In the genomic region with DNA sequence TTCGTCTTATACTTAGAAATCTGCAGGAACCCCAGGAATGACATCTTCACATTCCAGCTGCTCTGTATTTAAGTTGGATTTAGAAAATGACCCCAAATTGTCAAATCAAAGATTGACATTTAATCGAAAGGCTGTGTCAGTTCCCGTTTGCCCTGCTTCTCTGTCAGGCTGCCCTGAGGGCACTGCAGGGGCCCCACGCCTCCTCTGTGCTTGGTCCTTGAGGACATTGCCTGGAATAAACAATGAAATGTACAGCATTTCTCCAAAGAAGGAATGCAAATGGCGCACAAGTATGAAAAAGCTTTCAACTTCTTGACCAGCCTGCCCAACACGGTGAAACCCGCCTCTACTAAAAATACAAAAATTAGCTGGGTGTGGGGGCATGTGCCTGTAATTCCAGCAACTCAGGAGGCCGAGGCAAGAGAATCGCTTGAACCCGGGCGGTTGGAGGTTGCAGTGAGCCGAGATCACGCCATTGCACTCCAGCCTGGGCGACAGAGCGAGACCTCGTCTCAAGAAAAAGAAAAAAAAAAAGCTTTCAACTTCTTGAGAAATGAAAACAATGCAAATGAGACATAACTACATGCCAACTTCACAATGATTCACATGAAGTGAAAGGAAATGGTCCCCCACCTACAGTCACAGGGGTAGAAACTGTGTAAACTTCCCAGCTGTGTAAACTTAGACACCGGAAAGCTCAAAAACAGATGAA, we compare ENCODE assay signal across 13 cellular contexts. TPM values are rescaled to one million over a fixed set of nuclear protein-coding genes. Genes with fewer than 3 reads are reported as not detected.
A peak's percentile ranks its signal among the peaks of the same experiment; 100 is the strongest.
DNase-seq lines count a peak whose midpoint lies in the region; ATAC-seq and TF ChIP-seq lines count a peak whose summit lies in the region.
"Had no signal": no experiment of that assay in that cellular context is flagged by ENCODE, and none has a peak within 500 bp of the region (broad histone marks: within the 10 kb centered on the region; RNA-seq: fewer than 3 reads in every experiment).

No MANE protein-coding gene starts in this region.

- H3K27ac Mint-ChIP-seq in activated T-helper 2 cell treated with anti-CD3 and anti-CD28 coated beads, Interferon-gamma antibody, Interleukin-2, Interleukin-4, amounts not matched to agents 10 μg/mL and 5 μg/mL and 100 μg/mL, durations not matched to agents 14 hours and 24 hours and 36 hours: peak overlapping the region; percentile 87
- H3K27ac Mint-ChIP-seq: CD14-positive monocyte had no signal

- no peak for TF ChIP-seq POLR2A in gastrocnemius medialis (IDR thresholded peaks at IDR 0.05)

- intact Hi-C loops in activated T-helper 2 cell treated with anti-CD3 and anti-CD28 coated beads, Interferon-gamma antibody, Interleukin-2, Interleukin-4, amounts not matched to agents 10 μg/mL and 5 μg/mL and 100 μg/mL, durations not matched to agents 14 hours and 24 hours and 36 hours (cut with micrococcal nuclease): loop anchor here (1.0 to 5.0 kb wide), 4 partner anchors 10 to 34 kb away; a partner anchor contains a TSS
- intact Hi-C loops in gastrocnemius medialis (cut with DNase I; ENCODE audit: low total_unique reads): no loop called here

- peak; percentile 45 for DNase-seq in stimulated activated CD4-positive, alpha-beta T cell treated with anti-CD3 and anti-CD28 coated beads, Interleukin-4, amount 100 ng/mL, for 24 hours
- DNase-seq in stimulated activated CD4-positive, alpha-beta T cell treated with anti-CD3 and anti-CD28 coated beads, Interleukin-2, amount 100 ng/mL, for 24 hours: no peak
- no peak for DNase-seq in activated T-helper 2 cell treated with anti-CD3 and anti-CD28 coated beads, Interferon-gamma antibody, Interleukin-2, Interleukin-4, amounts not matched to agents 10 μg/mL and 5 μg/mL and 100 μg/mL, durations not matched to agents 14 hours and 24 hours and 36 hours (ENCODE audit: low spot score)
- DNase-seq in gastrocnemius medialis (no peak), hypothalamus (lab: John Stamatoyannopoulos, UW) (no peak)
- DNase-seq: effector CD8-positive, alpha-beta T cell; left ventricle myocardium superior had no signal

- no peaks in the 10 kb centered on the region for H3K9me3 ChIP-seq in thymus (ENCODE audit: control insufficient read depth)
- no peaks in the 10 kb centered on the region for H3K9me3 ChIP-seq in gastrocnemius medialis

- WGBS in thymus: 73% methylated on average over 17 of the region's 17 CpGs

- in situ Hi-C loops in gastrocnemius medialis (cut with MboI; ENCODE audit: low sequenced_read_pairs in 4 of 4): no loop called here

- H3K4me1 ChIP-seq in thymus (ENCODE audit: control insufficient read depth, insufficient read depth, low read length) (peaks cover 26% of the 10 kb centered on the region), gastrocnemius medialis (no peaks in the 10 kb centered on the region)

- H3K36me3 ChIP-seq in thymus (ENCODE audit: control insufficient read depth, insufficient read depth): no peaks in the 10 kb centered on the region
- H3K36me3 ChIP-seq in gastrocnemius medialis: no peaks in the 10 kb centered on the region

- H3K27ac ChIP-seq in thymus (ENCODE audit: low read depth) (peak overlapping the region; percentile 75), gastrocnemius medialis (no peak overlapping the region)

- peaks cover 84% of the 10 kb centered on the region for H3K4me1 Mint-ChIP-seq in activated T-helper 2 cell treated with anti-CD3 and anti-CD28 coated beads, Interferon-gamma antibody, Interleukin-2, Interleukin-4, amounts not matched to agents 10 μg/mL and 5 μg/mL and 100 μg/mL, durations not matched to agents 14 hours and 24 hours and 36 hours (ENCODE audit: low read depth)

- H3K4me3 ChIP-seq in thymus (ENCODE audit: low read length) (no peak overlapping the region), gastrocnemius medialis (no peak overlapping the region)

- peak overlapping the region; percentile 41 for H3K4me3 Mint-ChIP-seq in activated T-helper 2 cell treated with anti-CD3 and anti-CD28 coated beads, Interferon-gamma antibody, Interleukin-2, Interleukin-4, amounts not matched to agents 10 μg/mL and 5 μg/mL and 100 μg/mL, durations not matched to agents 14 hours and 24 hours and 36 hours (ENCODE audit: low read depth)

- peak; percentile 49 for ATAC-seq in HG02970 (IDR thresholded peaks at IDR 0.05; ENCODE audit: low FRiP score, unreplicated experiment)
- no peak for ATAC-seq in HG03457 (IDR thresholded peaks at IDR 0.05; ENCODE audit: unreplicated experiment)
- ATAC-seq in gastrocnemius medialis: no peak
- ATAC-seq: HCT116, left ventricle myocardium superior had no signal

- H3K27me3 Mint-ChIP-seq in activated T-helper 2 cell treated with anti-CD3 and anti-CD28 coated beads, Interferon-gamma antibody, Interleukin-2, Interleukin-4, amounts not matched to agents 10 μg/mL and 5 μg/mL and 100 μg/mL, durations not matched to agents 14 hours and 24 hours and 36 hours (ENCODE audit: low read depth): no peaks in the 10 kb centered on the region

- peaks cover 83% of the 10 kb centered on the region for H3K36me3 Mint-ChIP-seq in activated T-helper 2 cell treated with anti-CD3 and anti-CD28 coated beads, Interferon-gamma antibody, Interleukin-2, Interleukin-4, amounts not matched to agents 10 μg/mL and 5 μg/mL and 100 μg/mL, durations not matched to agents 14 hours and 24 hours and 36 hours (ENCODE audit: low read depth)
- H3K36me3 Mint-ChIP-seq: CD14-positive monocyte had no signal

- no peak for TF ChIP-seq CTCF in gastrocnemius medialis (IDR thresholded peaks at IDR 0.05 in 4 of 5, conservative IDR thresholded peaks at IDR 0.05 in 1 of 5)

- no peaks in the 10 kb centered on the region for H3K9me3 Mint-ChIP-seq in activated T-helper 2 cell treated with anti-CD3 and anti-CD28 coated beads, Interferon-gamma antibody, Interleukin-2, Interleukin-4, amounts not matched to agents 10 μg/mL and 5 μg/mL and 100 μg/mL, durations not matched to agents 14 hours and 24 hours and 36 hours

- H3K27me3 ChIP-seq in thymus (ENCODE audit: control insufficient read depth, insufficient read depth) (no peaks in the 10 kb centered on the region), gastrocnemius medialis (peaks cover 0 to 5% (median 3%) of the 10 kb centered on the region in 3 donors)

RNA-seq across cellular contexts. Expression of a gene that starts 3.0 kb away (rescaled TPM):
- total RNA-seq in activated T-helper 2 cell treated with anti-CD3 and anti-CD28 coated beads, Interferon-gamma antibody, Interleukin-2, Interleukin-4, amounts not matched to agents 10 μg/mL and 5 μg/mL and 100 μg/mL, durations not matched to agents 14 hours and 24 hours and 36 hours: 81.0 and 88.1 TPM in 2 replicates
- polyA plus RNA-seq in thymus: 1.1 TPM
- total RNA-seq in gastrocnemius medialis: not detected
- total RNA-seq: left ventricle myocardium superior, urinary bladder had no signal
- polyA plus RNA-seq: urinary bladder had no signal

RNA-seq across cellular contexts. Expression of a gene that starts 10.8 kb away (rescaled TPM):
- total RNA-seq in activated T-helper 2 cell treated with anti-CD3 and anti-CD28 coated beads, Interferon-gamma antibody, Interleukin-2, Interleukin-4, amounts not matched to agents 10 μg/mL and 5 μg/mL and 100 μg/mL, durations not matched to agents 14 hours and 24 hours and 36 hours: 86.0 and 87.4 TPM in 2 replicates
- 14.9 TPM for polyA plus RNA-seq in thymus
- under 1 TPM in 1 of 4 donors, not detected in 3; 0.41 TPM for total RNA-seq in gastrocnemius medialis
- total RNA-seq: left ventricle myocardium superior had no signal
- polyA plus RNA-seq: CD14-positive monocyte had no signal

RNA-seq across cellular contexts. Expression of a gene that starts 26.6 kb away (rescaled TPM):
- total RNA-seq in activated T-helper 2 cell treated with anti-CD3 and anti-CD28 coated beads, Interferon-gamma antibody, Interleukin-2, Interleukin-4, amounts not matched to agents 10 μg/mL and 5 μg/mL and 100 μg/mL, durations not matched to agents 14 hours and 24 hours and 36 hours: 0.48 and 0.51 TPM in 2 replicates
- polyA plus RNA-seq in thymus: 2.4 TPM
- total RNA-seq in gastrocnemius medialis: not detected
- total RNA-seq: left ventricle myocardium superior, urinary bladder had no signal
- polyA plus RNA-seq: CD14-positive monocyte, urinary bladder had no signal

RNA-seq across cellular contexts. Expression of a gene that starts 42.1 kb away (rescaled TPM):
- total RNA-seq in activated T-helper 2 cell treated with anti-CD3 and anti-CD28 coated beads, Interferon-gamma antibody, Interleukin-2, Interleukin-4, amounts not matched to agents 10 μg/mL and 5 μg/mL and 100 μg/mL, durations not matched to agents 14 hours and 24 hours and 36 hours: not detected in 2 replicates
- polyA plus RNA-seq in thymus: 0.41 TPM
- not detected for total RNA-seq in gastrocnemius medialis
- total RNA-seq: left ventricle myocardium superior, urinary bladder had no signal
- polyA plus RNA-seq: CD14-positive monocyte, urinary bladder had no signal

Comparison
In these comparisons a context has a peak if more than half of its experiments do, and no peak if none do; other contexts are left out.
1. RNA of a gene that starts 3.0 kb away (total RNA-seq): 81.0 to 88.1 TPM in activated T-helper 2 cell treated with anti-CD3 and anti-CD28 coated beads, Interferon-gamma antibody, Interleukin-2, Interleukin-4, amounts not matched to agents 10 μg/mL and 5 μg/mL and 100 μg/mL, durations not matched to agents 14 hours and 24 hours and 36 hours; not detected in gastrocnemius medialis; every median in the first group is over 10 times any median in the second.
2. RNA of a gene that starts 10.8 kb away (total RNA-seq): 86.0 to 87.4 TPM in activated T-helper 2 cell treated with anti-CD3 and anti-CD28 coated beads, Interferon-gamma antibody, Interleukin-2, Interleukin-4, amounts not matched to agents 10 μg/mL and 5 μg/mL and 100 μg/mL, durations not matched to agents 14 hours and 24 hours and 36 hours; 0.41 TPM in gastrocnemius medialis; every median in the first group is over 10 times any median in the second.